In genomic region chr7:156009569-156009968, GRCh38 we compare ENCODE assay signal across 22 cellular contexts.
A peak's percentile ranks its signal among the peaks of the same experiment; 100 is the strongest.
DNase-seq lines count a peak whose midpoint lies in the region; ATAC-seq, FAIRE-seq and TF ChIP-seq lines count a peak whose summit lies in the region.
"Had no signal": no experiment of that assay in that cellular context is flagged by ENCODE, and none has a peak within 500 bp of the region (broad histone marks: within the 10 kb centered on the region; RNA-seq: fewer than 3 reads in every experiment).

No MANE protein-coding gene starts in this region.

- no peaks in the 10 kb centered on the region for H3K79me2 ChIP-seq in HepG2 (ENCODE audit: insufficient read depth, low read length)

- H3K9me3 ChIP-seq in HepG2 (ENCODE audit: low read length) (no peaks in the 10 kb centered on the region; the same call in 1 of the 2 replicates), right lobe of liver (no peaks in the 10 kb centered on the region), small intestine (ENCODE audit: control insufficient read depth, low read depth) (no peaks in the 10 kb centered on the region)
- H3K9me3 ChIP-seq: Caco-2 had no signal

- no TSS peak for BruUV-seq in HepG2 (replicated peaks; lab: Mats Ljungman, UMichigan)

- TF ChIP-seq CTCF in HepG2 (CRISPR knock-in tag; IDR thresholded peaks at IDR 0.05) (no peak), right lobe of liver (IDR thresholded peaks at IDR 0.05) (no peak)

- H3K4me1 ChIP-seq in HepG2 (ENCODE audit: insufficient read depth, low read length) (no peaks in the 10 kb centered on the region), right lobe of liver (no peaks in the 10 kb centered on the region), small intestine (ENCODE audit: control insufficient read depth in 2 of 2, insufficient read depth in 1 of 2, low read depth in 1 of 2, low read length in 1 of 2) (no peaks in the 10 kb centered on the region)
- H3K4me1 ChIP-seq: A549; BLaER1 treated with 17β-estradiol and CSF1 and Interleukin-3, amounts not matched to agents 10 nM and 100 nM; Caco-2 had no signal

- H3K27me3 ChIP-seq in HepG2 (ENCODE audit: control insufficient read depth in 1 of 2, insufficient read depth in 2 of 2, low read length in 2 of 2): peaks cover 0 to 15% of the 10 kb centered on the region in 2 experiments; a peak in 2 of 5 replicates
- H3K27me3 ChIP-seq in right lobe of liver: no peaks in the 10 kb centered on the region
- no peaks in the 10 kb centered on the region for H3K27me3 ChIP-seq in small intestine (ENCODE audit: control insufficient read depth in 2 of 2, insufficient read depth in 2 of 2, low read length in 2 of 2)
- H3K27me3 ChIP-seq: BLaER1 treated with 17β-estradiol and CSF1 and Interleukin-3, amounts not matched to agents 10 nM and 100 nM had no signal

- intact Hi-C loops in HepG2 (cut with micrococcal nuclease; ENCODE audit: unreplicated experiment) (no loop called here), right lobe of liver (cut with DNase I) (no loop called here)

- H3K27ac ChIP-seq in HepG2 (ENCODE audit: extremely low read length, insufficient read depth, low read length) (no peak overlapping the region), right lobe of liver (no peak overlapping the region), small intestine (ENCODE audit: low read depth in 1 of 2, low read length in 1 of 2) (no peak overlapping the region)
- H3K27ac ChIP-seq: 22Rv1; A549; BLaER1 treated with 17β-estradiol and CSF1 and Interleukin-3, amounts not matched to agents 10 nM and 100 nM; C4-2B had no signal

- DNase-seq in HepG2 (ENCODE audit: low spot score) (no peak), right lobe of liver (no peak), RCC 7860 (ENCODE audit: low spot score) (no peak), small intestine (no peak), 8988T (no peak), NCI-H1092 (lab: John Stamatoyannopoulos, UW) (no peak)
- DNase-seq: AML-193; Caco-2; Calu3; CD4-positive, alpha-beta T cell; CD8-positive, alpha-beta T cell; DMS79 treated with DMSO at 0.1 percent for 48 hours; GF-D8 had no signal

- CTCF ChIA-PET in HepG2 (lab: Yijun Ruan, JAX; ENCODE audit: low intra/inter-chr PET ratio, low total read pairs): no interaction called here

- POLR2A ChIA-PET in HepG2 (lab: Yijun Ruan, JAX): no interaction called here

- H3K36me3 ChIP-seq in HepG2 (replicated peaks in 1 of 2; ENCODE audit: control insufficient read depth in 1 of 2, insufficient read depth in 2 of 2, low read length in 2 of 2): no peaks in the 10 kb centered on the region
- H3K36me3 ChIP-seq in right lobe of liver: no peaks in the 10 kb centered on the region
- no peaks in the 10 kb centered on the region for H3K36me3 ChIP-seq in small intestine (ENCODE audit: control insufficient read depth in 2 of 2, insufficient read depth in 2 of 2, low read length in 2 of 2)
- H3K36me3 ChIP-seq: BLaER1 treated with 17β-estradiol and CSF1 and Interleukin-3, amounts not matched to agents 10 nM and 100 nM had no signal

- no peak overlapping the region for H3K4me2 ChIP-seq in HepG2 (ENCODE audit: low read depth, low read length)
- H3K4me2 ChIP-seq: A549; BLaER1 treated with 17β-estradiol and CSF1 and Interleukin-3, amounts not matched to agents 10 nM and 100 nM had no signal

- H4K20me1 ChIP-seq in HepG2 (ENCODE audit: insufficient read depth, low read length): no peaks in the 10 kb centered on the region

- H3K4me3 ChIP-seq in HepG2 (replicated peaks in 1 of 3; ENCODE audit: insufficient read depth in 1 of 3, low read depth in 2 of 3, low read length in 3 of 3) (no peak overlapping the region), right lobe of liver (no peak overlapping the region), small intestine (ENCODE audit: low read depth in 1 of 2, low read length in 2 of 2) (no peak overlapping the region)
- H3K4me3 ChIP-seq: A549; BLaER1 treated with 17β-estradiol and CSF1 and Interleukin-3, amounts not matched to agents 10 nM and 100 nM had no signal

- no peak for TF ChIP-seq EP300 in HepG2 (IDR thresholded peaks at IDR 0.05; ENCODE audit: low read depth in 2 of 2, low read length in 2 of 2)
- TF ChIP-seq EP300 in HepG2 (CRISPR knock-in tag; IDR thresholded peaks at IDR 0.05; ENCODE audit: borderline replicate concordance): no peak

- TF ChIP-seq RAD21 in HepG2 (CRISPR knock-in tag; IDR thresholded peaks at IDR 0.05): no peak

- ATAC-seq in HepG2 (no peak), right lobe of liver (no peak), HG03196 (IDR thresholded peaks at IDR 0.05; ENCODE audit: unreplicated experiment) (no peak)
- ATAC-seq: A549; CD8-positive, alpha-beta T cell had no signal

- FAIRE-seq in HepG2 (lab: Jason Lieb, UNC) (no peak), RCC 7860 (lab: Jason Lieb, UNC) (peak; percentile 5), small intestine (lab: Jason Lieb, UNC) (peak; percentile 5)
- FAIRE-seq: A549, D721Med, G401.6, GM12891, GM19239 had no signal

- no peak overlapping the region for H2AFZ ChIP-seq in HepG2 (ENCODE audit: low read length)

- no peak overlapping the region for H3K9ac ChIP-seq in HepG2 (ENCODE audit: insufficient read depth, low read depth, low read length)
- H3K9ac ChIP-seq: BLaER1 treated with 17β-estradiol and CSF1 and Interleukin-3, amounts not matched to agents 10 nM and 100 nM had no signal

- in situ Hi-C loops in HepG2 (cut with HindIII; ENCODE audit: extremely low pct_ligation_motif_present, low pct_unique_long_range_greater_than_20kb): no loop called here

- WGBS in HepG2 (ENCODE audit: low lambda C conversion rate): 5% methylated on average over 1 of the region's 1 CpG
- 67% methylated on average over 1 of the region's 1 CpG for WGBS in right lobe of liver (ENCODE audit: insufficient coverage, low coverage, low lambda C conversion rate, missing lambda C conversion rate)
- WGBS in small intestine, 3 donors: 69 to 89% (median 77%) methylated on average over 1 of the region's 1 CpG

- TF ChIP-seq POLR2A in HepG2 (IDR thresholded peaks at IDR 0.05; ENCODE audit: insufficient read depth in 1 of 2, low read depth in 2 of 2, low read length in 2 of 2) (no peak), right lobe of liver (IDR thresholded peaks at IDR 0.05) (no peak)

TF ChIP-seq in HepG2, 621 proteins besides CTCF, POLR2A, EP300 and RAD21 (continues in another document):
- TF ChIP-seq ATF7 (IDR thresholded peaks at IDR 0.05) (peak; percentile 93), ATF7 (CRISPR knock-in tag; IDR thresholded peaks at IDR 0.05) (no peak), CREB1 (IDR thresholded peaks at IDR 0.05) (peak; percentile 96), CREB1 (CRISPR knock-in tag; IDR thresholded peaks at IDR 0.05) (no peak), HINFP (CRISPR knock-in tag; IDR thresholded peaks at IDR 0.05; ENCODE audit: low read depth) (no peak), ZNF367 (CRISPR knock-in tag; IDR thresholded peaks at IDR 0.05; ENCODE audit: borderline replicate concordance) (no peak), TFDP1 (CRISPR knock-in tag; IDR thresholded peaks at IDR 0.05; ENCODE audit: borderline replicate concordance) (no peak), SNAPC4 (CRISPR knock-in tag; IDR thresholded peaks at IDR 0.05) (no peak)
